ENCODE assay signal across 10 cellular contexts in genomic region chr4:1208266-1208961, GRCh38.
DNase-seq lines count a peak whose midpoint lies in the region; ATAC-seq lines count a peak whose summit lies in the region.
"Had no signal": no experiment of that assay in that cellular context is flagged by ENCODE, and none has a peak within 500 bp of the region (broad histone marks: within the 10 kb centered on the region; RNA-seq: fewer than 3 reads in every experiment).

No MANE protein-coding gene starts in this region.

- H3K27me3 Mint-ChIP-seq in activated naive CD8-positive, alpha-beta T cell treated with anti-CD3 and anti-CD28 coated beads, Interleukin-2, amount 50 U/mL, for 24 hours = no peaks in the 10 kb centered on the region
- H3K27me3 Mint-ChIP-seq in stimulated activated naive B cell treated with anti-CD40 and anti-IgM and Interleukin-4, amounts not matched to agents 10 μg/mL and 1 μg/mL and 100 μg/mL, for 72 hours = no peaks in the 10 kb centered on the region

- peaks cover 2% of the 10 kb centered on the region for H3K36me3 Mint-ChIP-seq in activated naive CD8-positive, alpha-beta T cell treated with anti-CD3 and anti-CD28 coated beads, Interleukin-2, amount 50 U/mL, for 24 hours (ENCODE audit: low read depth)
- H3K36me3 Mint-ChIP-seq in stimulated activated naive B cell treated with anti-CD40 and anti-IgM and Interleukin-4, amounts not matched to agents 10 μg/mL and 1 μg/mL and 100 μg/mL, for 72 hours = peaks cover 35 to 43% of the 10 kb centered on the region in 2 donors

- no peak for DNase-seq in activated CD4-positive, CD25-positive, alpha-beta regulatory T cell (lab: John Stamatoyannopoulos, UW)
- no peak for DNase-seq in activated naive CD8-positive, alpha-beta T cell treated with anti-CD3 and anti-CD28 coated beads, Interleukin-2, amount 50 U/mL, for 24 hours
- no peak for DNase-seq in stimulated activated naive B cell treated with anti-CD40 and anti-IgM and Interleukin-4, amounts not matched to agents 10 μg/mL and 1 μg/mL and 100 μg/mL, for 72 hours
- DNase-seq in NCI-H2029 (lab: John Stamatoyannopoulos, UW) (no peak), C1 segment of cervical spinal cord (lab: John Stamatoyannopoulos, UW) (no peak), Ammon's horn (ENCODE audit: low spot score) (no peak)
- DNase-seq: activated CD8-positive, alpha-beta memory T cell treated with anti-CD3 and anti-CD28 coated beads, Interleukin-2, amount 50 U/mL, for 4 hours had no signal

- peaks cover 15% of the 10 kb centered on the region for H3K4me1 Mint-ChIP-seq in activated naive CD8-positive, alpha-beta T cell treated with anti-CD3 and anti-CD28 coated beads, Interleukin-2, amount 50 U/mL, for 24 hours
- H3K4me1 Mint-ChIP-seq in stimulated activated naive B cell treated with anti-CD40 and anti-IgM and Interleukin-4, amounts not matched to agents 10 μg/mL and 1 μg/mL and 100 μg/mL, for 72 hours = peaks cover 8 to 34% of the 10 kb centered on the region in 2 donors

- peak overlapping the region; percentile 73 for H3K27ac ChIP-seq in layer of hippocampus (ENCODE audit: low read depth, low read length)

- no peaks in the 10 kb centered on the region for H3K9me3 Mint-ChIP-seq in activated naive CD8-positive, alpha-beta T cell treated with anti-CD3 and anti-CD28 coated beads, Interleukin-2, amount 50 U/mL, for 24 hours
- peaks cover 0 to 2% of the 10 kb centered on the region in 2 donors for H3K9me3 Mint-ChIP-seq in stimulated activated naive B cell treated with anti-CD40 and anti-IgM and Interleukin-4, amounts not matched to agents 10 μg/mL and 1 μg/mL and 100 μg/mL, for 72 hours

- no peaks in the 10 kb centered on the region for H3K27me3 ChIP-seq in layer of hippocampus (ENCODE audit: control insufficient read depth, insufficient read depth, low read length)

- ATAC-seq in activated CD4-positive, CD25-positive, alpha-beta regulatory T cell treated with anti-CD3 and anti-CD28 coated beads, Interleukin-2, amount 50 U/mL, for 24 hours = peak; percentile 42 to 53
- ATAC-seq in activated naive CD8-positive, alpha-beta T cell treated with anti-CD3 and anti-CD28 coated beads, Interleukin-2, amount 50 U/mL, for 24 hours = no peak
- peak; percentile 26 to 33 for ATAC-seq in stimulated activated naive B cell treated with anti-CD40 and anti-IgM and Interleukin-4, amounts not matched to agents 10 μg/mL and 1 μg/mL and 100 μg/mL, for 72 hours (replicated peaks)
- ATAC-seq: HCT116 had no signal

- H3K27ac Mint-ChIP-seq in activated naive CD8-positive, alpha-beta T cell treated with anti-CD3 and anti-CD28 coated beads, Interleukin-2, amount 50 U/mL, for 24 hours = no peak overlapping the region
- H3K27ac Mint-ChIP-seq in stimulated activated naive B cell treated with anti-CD40 and anti-IgM and Interleukin-4, amounts not matched to agents 10 μg/mL and 1 μg/mL and 100 μg/mL, for 72 hours = peak overlapping the region; percentile 37

- peak overlapping the region; percentile 34 for H3K4me3 Mint-ChIP-seq in activated naive CD8-positive, alpha-beta T cell treated with anti-CD3 and anti-CD28 coated beads, Interleukin-2, amount 50 U/mL, for 24 hours
- H3K4me3 Mint-ChIP-seq in stimulated activated naive B cell treated with anti-CD40 and anti-IgM and Interleukin-4, amounts not matched to agents 10 μg/mL and 1 μg/mL and 100 μg/mL, for 72 hours = peak overlapping the region in 1 of 2 donors; percentile 7
